Comparison of ENCODE assay signal across 8 cellular contexts in genomic region chr7:139730746-139731612, GRCh38. TPM values are rescaled to one million over a fixed set of nuclear protein-coding genes. Genes with fewer than 3 reads are reported as not detected.
DNase-seq lines count a peak whose midpoint lies in the region; ATAC-seq and TF ChIP-seq lines count a peak whose summit lies in the region.

No MANE protein-coding gene starts in this region.

- CTCF ChIA-PET in CD8-positive, alpha-beta T cell (lab: Charles Lee): interaction anchor here (0.9 kb wide), 1 partner anchor 62 kb away, joined by 3 read pairs; no protein-coding TSS in a partner anchor
- CTCF ChIA-PET in A673 (lab: Charles Lee): no interaction called here

- no peaks in the 10 kb centered on the region for H3K27me3 ChIP-seq in CD8-positive, alpha-beta T cell (ENCODE audit: insufficient read depth, low read length)
- H3K27me3 ChIP-seq in muscle layer of duodenum (ENCODE audit: low read depth, low read length) (no peaks in the 10 kb centered on the region), A673 (replicated peaks; ENCODE audit: insufficient read depth, low read depth, low read length, poor library complexity) (no peaks in the 10 kb centered on the region)

- no peaks in the 10 kb centered on the region for H3K9me3 ChIP-seq in CD8-positive, alpha-beta T cell (ENCODE audit: low read length)
- no peaks in the 10 kb centered on the region for H3K9me3 ChIP-seq in muscle layer of duodenum (ENCODE audit: control insufficient read depth in 1 of 2, low read length in 2 of 2)
- H3K9me3 ChIP-seq in A673 (ENCODE audit: low read depth, low read length, poor library complexity, severe bottlenecking): no peaks in the 10 kb centered on the region

- no peaks in the 10 kb centered on the region for H3K36me3 ChIP-seq in CD8-positive, alpha-beta T cell (ENCODE audit: insufficient read depth, low read length)
- H3K36me3 ChIP-seq in muscle layer of duodenum (ENCODE audit: control insufficient read depth in 1 of 2, insufficient read depth in 2 of 2, low read length in 2 of 2): peaks cover 0 to 15% of the 10 kb centered on the region in 2 donors
- no peaks in the 10 kb centered on the region for H3K36me3 ChIP-seq in A673 (ENCODE audit: insufficient read depth, low read length, poor library complexity, severe bottlenecking)

- no peak overlapping the region for H3K4me3 ChIP-seq in CD8-positive, alpha-beta T cell (ENCODE audit: low read depth, low read length)
- H3K4me3 ChIP-seq in muscle layer of duodenum (ENCODE audit: low read depth in 1 of 2, low read length in 2 of 2): peak overlapping the region in 1 of 2 donors; percentile 13
- no peak overlapping the region for H3K4me3 ChIP-seq in A673 (ENCODE audit: low read depth, low read length, poor library complexity, severe bottlenecking)

- ATAC-seq in CD8-positive, alpha-beta T cell: peak; percentile 92
- peak; percentile 72 for ATAC-seq in GM21723 (IDR thresholded peaks at IDR 0.05; ENCODE audit: unreplicated experiment)

- H3K9me3 Mint-ChIP-seq in CD8-positive, alpha-beta T cell: no peaks in the 10 kb centered on the region

- intact Hi-C loops in CD8-positive, alpha-beta T cell (cut with DNase I, micrococcal nuclease): loop anchor here in 1 of 2 experiments (5.0 kb wide), 1 partner anchor 46 kb away; the partner anchor contains the start of gene HIPK2
- intact Hi-C loops in A673 (cut with micrococcal nuclease; ENCODE audit: unreplicated experiment): no loop called here

- H3K36me3 Mint-ChIP-seq in CD8-positive, alpha-beta T cell: peaks cover 15% of the 10 kb centered on the region

- no peak overlapping the region for H3K27ac ChIP-seq in CD8-positive, alpha-beta T cell (ENCODE audit: low read depth, low read length)
- H3K27ac ChIP-seq in muscle layer of duodenum (ENCODE audit: low read length) (peak overlapping the region; percentile 46), A673 (ENCODE audit: low read depth, low read length, poor library complexity, severe bottlenecking) (no peak overlapping the region)

- BruUV-seq in A673 (replicated peaks; lab: Mats Ljungman, UMichigan): no TSS peak

- POLR2A ChIA-PET in CD8-positive, alpha-beta T cell (lab: Charles Lee): no interaction called here
- POLR2A ChIA-PET in A673 (lab: Charles Lee; ENCODE audit: low non-redundant PET): no interaction called here

- H3K4me1 Mint-ChIP-seq in CD8-positive, alpha-beta T cell (ENCODE audit: low read depth): peaks cover 58% of the 10 kb centered on the region

- TF ChIP-seq CTCF in CD8-positive, alpha-beta T cell (IDR thresholded peaks at IDR 0.05): no peak
- no peak for TF ChIP-seq CTCF in A673 (conservative IDR thresholded peaks at IDR 0.05; ENCODE audit: low read depth, low read length)

- peak in 2 of 7 experiments; percentile 37 to 58 for DNase-seq in CD8-positive, alpha-beta T cell
- peak; percentile 58 for DNase-seq in NCI-H146 treated with DMSO at 0.1 percent for 48 hours (lab: John Stamatoyannopoulos, UW; ENCODE audit: unreplicated experiment)
- peak; percentile 53 for DNase-seq in central memory CD4-positive, alpha-beta T cell
- DNase-seq in NCI-H1105 (lab: John Stamatoyannopoulos, UW): no peak
- no peak for DNase-seq in A673 (ENCODE audit: low spot score)
- no peak for DNase-seq in HK-2 (ENCODE audit: unreplicated experiment)

- H3K4me3 Mint-ChIP-seq in CD8-positive, alpha-beta T cell: no peak overlapping the region

- H3K27ac Mint-ChIP-seq in CD8-positive, alpha-beta T cell: no peak overlapping the region

- H3K27me3 Mint-ChIP-seq in CD8-positive, alpha-beta T cell (ENCODE audit: low read depth): no peaks in the 10 kb centered on the region

- peaks cover 26% of the 10 kb centered on the region for H3K4me1 ChIP-seq in CD8-positive, alpha-beta T cell (ENCODE audit: insufficient read depth, low read length)
- H3K4me1 ChIP-seq in muscle layer of duodenum (ENCODE audit: control insufficient read depth in 1 of 2, insufficient read depth in 2 of 2, low read length in 2 of 2) (peaks cover 18 to 25% of the 10 kb centered on the region in 2 donors), A673 (ENCODE audit: insufficient read depth, low read length, poor library complexity, severe bottlenecking) (peaks cover 15% of the 10 kb centered on the region)

RNA-seq across cellular contexts. Expression of gene HIPK2, which starts 46.8 kb away (rescaled TPM):
- 10 to 100 TPM; 19.8 to 21.3 TPM for total RNA-seq in CD8-positive, alpha-beta T cell
- 30.7 and 32.4 TPM in 2 replicates for total RNA-seq in A673 (2021)

Comparison
In these comparisons a context has a peak if more than half of its experiments do, and no peak if none do; other contexts are left out.
1. DNase-seq: peak in NCI-H146 treated with DMSO at 0.1 percent for 48 hours (single experiment) and central memory CD4-positive, alpha-beta T cell (single experiment); none in NCI-H1105 (single experiment), A673 (single experiment) and HK-2 (single experiment).